Comparison of ENCODE assay signal across 14 cellular contexts in genomic region chr3:64207289-64208086, GRCh38. TPM values are rescaled to one million over a fixed set of nuclear protein-coding genes. Genes with fewer than 3 reads are reported as not detected.
DNase-seq lines count a peak whose midpoint lies in the region; ATAC-seq and TF ChIP-seq lines count a peak whose summit lies in the region.
"Had no signal": no experiment of that assay in that cellular context is flagged by ENCODE, and none has a peak within 500 bp of the region (broad histone marks: within the 10 kb centered on the region; RNA-seq: fewer than 3 reads in every experiment).

No MANE protein-coding gene starts in this region.

- no peaks in the 10 kb centered on the region for H3K9me2 ChIP-seq in GM23248 (ENCODE audit: insufficient read depth)

- no peak overlapping the region for H2AK5ac ChIP-seq in neuronal stem cell (ENCODE audit: low read depth, low read length)

- H3K14ac ChIP-seq in neuronal stem cell (ENCODE audit: low read length) = no peak overlapping the region

- H3K36me3 ChIP-seq in GM23248 (ENCODE audit: low read depth) = no peaks in the 10 kb centered on the region
- H3K36me3 ChIP-seq in stomach = no peaks in the 10 kb centered on the region
- no peaks in the 10 kb centered on the region for H3K36me3 ChIP-seq in neuronal stem cell (replicated peaks in 1 of 2; ENCODE audit: control insufficient read depth in 2 of 2, insufficient read depth in 2 of 2, low read length in 2 of 2)

- H3K79me1 ChIP-seq in neuronal stem cell (ENCODE audit: low read depth, low read length) = no peaks in the 10 kb centered on the region

- TF ChIP-seq CTCF in choroid plexus epithelial cell (conservative IDR thresholded peaks at IDR 0.05; ENCODE audit: low read depth, low read length) (no peak), stomach (IDR thresholded peaks at IDR 0.05) (no peak)

- H3K27ac ChIP-seq in GM23248 (peak overlapping the region; percentile 84), stomach (peak overlapping the region in 4 of 5 donors; percentile 21 to 89 (median 48)), neuronal stem cell (replicated peaks; ENCODE audit: low read length) (no peak overlapping the region)
- H3K27ac ChIP-seq: body of pancreas, KMS-11 had no signal

- peaks cover 59% of the 10 kb centered on the region for H3F3A ChIP-seq in GM23248 (ENCODE audit: insufficient read depth)

- TF ChIP-seq POLR2A in stomach (IDR thresholded peaks at IDR 0.05) = no peak

- no peak overlapping the region for H3K23ac ChIP-seq in neuronal stem cell (ENCODE audit: low read depth, low read length, poor library complexity)

- H3K27me3 ChIP-seq in GM23248 (replicated peaks; ENCODE audit: insufficient read depth) (no peaks in the 10 kb centered on the region), stomach (no peaks in the 10 kb centered on the region), neuronal stem cell (ENCODE audit: control insufficient read depth in 3 of 3, insufficient read depth in 3 of 3, low read depth in 1 of 3, low read length in 3 of 3) (no peaks in the 10 kb centered on the region)
- H3K27me3 ChIP-seq: body of pancreas had no signal

- WGBS in GM23248 (ENCODE audit: low coverage in 1 of 2, low lambda C conversion rate in 2 of 2, missing lambda C conversion rate in 2 of 2), 2 experiments = 37 to 39% methylated on average over 14 of the region's 14 CpGs
- 54 to 71% (median 69%) methylated on average over 14 of the region's 14 CpGs for WGBS in stomach, 5 donors
- WGBS in neuronal stem cell (ENCODE audit: extremely low coverage in 2 of 2, insufficient read length in 2 of 2, insufficient replicate concordance in 1 of 2), 2 donors = no CpG with 5 or more reads among the region's 14 CpGs

- H3K9ac ChIP-seq in GM23248 = peak overlapping the region; percentile 36
- no peak overlapping the region for H3K9ac ChIP-seq in neuronal stem cell (ENCODE audit: low read depth, low read length, poor library complexity)
- H3K9ac ChIP-seq: KMS-11 had no signal

- H2BK120ac ChIP-seq in neuronal stem cell (ENCODE audit: low read depth, low read length) = no peak overlapping the region

- H3K4me1 ChIP-seq in GM23248 (ENCODE audit: insufficient read depth) (peaks cover 45% of the 10 kb centered on the region), stomach (peaks cover 15 to 66% (median 40%) of the 10 kb centered on the region in 4 donors), neuronal stem cell (ENCODE audit: control insufficient read depth in 2 of 2, insufficient read depth in 1 of 2, low read depth in 1 of 2, low read length in 2 of 2) (peaks cover 0 to 3% of the 10 kb centered on the region in 2 donors)
- H3K4me1 ChIP-seq: body of pancreas had no signal

- H4K91ac ChIP-seq in neuronal stem cell (ENCODE audit: low read depth, low read length, poor library complexity) = no peak overlapping the region

- ATAC-seq in left ventricle myocardium superior = peak; percentile 88
- ATAC-seq: body of pancreas had no signal

- H4K8ac ChIP-seq in neuronal stem cell (ENCODE audit: low read depth, low read length) = no peak overlapping the region

- in situ Hi-C loops in GM23248 (cut with MboI) = no loop called here

- H3K4me2 ChIP-seq in GM23248 (ENCODE audit: unreplicated experiment) (peak overlapping the region; percentile 17), neuronal stem cell (ENCODE audit: insufficient read depth, low read length, poor library complexity, severe bottlenecking) (no peak overlapping the region)
- H3K4me2 ChIP-seq: KMS-11 had no signal

- H3K9me3 ChIP-seq in GM23248 (ENCODE audit: low read depth) (no peaks in the 10 kb centered on the region), stomach (no peaks in the 10 kb centered on the region), neuronal stem cell (replicated peaks in 1 of 2; ENCODE audit: control insufficient read depth in 2 of 2, insufficient read depth in 1 of 2, low read depth in 1 of 2, low read length in 2 of 2) (no peaks in the 10 kb centered on the region)
- H3K9me3 ChIP-seq: body of pancreas had no signal

- no peaks in the 10 kb centered on the region; the same call in 1 of the 2 replicates for H4K20me1 ChIP-seq in GM23248 (ENCODE audit: insufficient read depth)

- no peak overlapping the region for H2BK15ac ChIP-seq in neuronal stem cell (ENCODE audit: low read length)

- no peak for TF ChIP-seq EP300 in stomach (IDR thresholded peaks at IDR 0.05)

- no peak overlapping the region for H3K4me3 ChIP-seq in GM23248
- H3K4me3 ChIP-seq in choroid plexus epithelial cell (ENCODE audit: low read depth, low read length) = no peak overlapping the region
- no peak overlapping the region for H3K4me3 ChIP-seq in stomach
- no peak overlapping the region for H3K4me3 ChIP-seq in neuronal stem cell (ENCODE audit: low read length in 2 of 2)
- H3K4me3 ChIP-seq: body of pancreas had no signal

- H3K4ac ChIP-seq in neuronal stem cell (ENCODE audit: low read length) = no peak overlapping the region

- no peak overlapping the region for H3K18ac ChIP-seq in neuronal stem cell (ENCODE audit: low read length)

- H2BK5ac ChIP-seq in neuronal stem cell (ENCODE audit: low read length) = no peak overlapping the region

- DNase-seq in GM23248 (peak; percentile 87), choroid plexus epithelial cell (ENCODE audit: low read depth) (peak; percentile 30), left ventricle myocardium superior (peak; percentile 48), stomach (no peak), neuronal stem cell (ENCODE audit: low spot score) (no peak), NCI-H146 treated with DMSO at 0.1 percent for 48 hours (lab: John Stamatoyannopoulos, UW; ENCODE audit: unreplicated experiment) (no peak)
- no peak for DNase-seq in activated naive CD4-positive, alpha-beta T cell (lab: John Stamatoyannopoulos, UW)
- no peak for DNase-seq in activated effector memory CD4-positive, alpha-beta T cell treated with anti-CD3 and anti-CD28 coated beads, Interleukin-2, amount 50 U/mL, for 16 hours
- DNase-seq: body of pancreas; C1 segment of cervical spinal cord; NCI-H1694 treated with DMSO at 0.1 percent for 48 hours; NCI-H524 treated with DMSO at 0.1 percent for 48 hours; stimulated activated CD4-positive, alpha-beta T cell treated with anti-CD3 and anti-CD28 coated beads, Interleukin-2, amount 100 ng/mL, for 24 hours had no signal

- intact Hi-C loops in left ventricle myocardium superior (cut with micrococcal nuclease) (no loop called here), stomach (cut with DNase I; ENCODE audit: low total_unique reads) (no loop called here)

- H2BK12ac ChIP-seq in neuronal stem cell (ENCODE audit: low read length) = no peak overlapping the region

- H3K79me2 ChIP-seq in GM23248 (ENCODE audit: insufficient read depth) = peaks cover 98% of the 10 kb centered on the region

- H2AFZ ChIP-seq in GM23248 = no peak overlapping the region
- no peak overlapping the region for H2AFZ ChIP-seq in neuronal stem cell (ENCODE audit: low read length)

RNA-seq across cellular contexts. Expression of gene PRICKLE2, which starts 17.8 kb away (rescaled TPM):
- total RNA-seq in GM23248 (2014; rRNA removed; shearing (Covaris generic)) = 19.6 and 24.8 TPM in 2 replicates
- polyA plus RNA-seq in GM23248 (2016; fragmentation: Nextera tagmentation; extraction: Ambion mirVana) = 7.0 and 7.3 TPM in 2 replicates
- 4.1 TPM for total RNA-seq in left ventricle myocardium superior
- 10 to 100 TPM; 10.7 to 59.1 (median 42.5) TPM for total RNA-seq in stomach
- 1 to 10 TPM; 3.7 to 4.0 (median 3.8) TPM for polyA plus RNA-seq in stomach
- 2.2 TPM for polyA plus RNA-seq in neuronal stem cell (2013, experiment 1 of 2)
- polyA plus RNA-seq in neuronal stem cell (2013, experiment 2 of 2) = 2.3 TPM

Comparison
In these comparisons a context has a peak if more than half of its experiments do, and no peak if none do; other contexts are left out.
1. DNase-seq: peak in GM23248 (single experiment), choroid plexus epithelial cell (single experiment) and left ventricle myocardium superior (single experiment); none in stomach (single experiment), activated naive CD4-positive, alpha-beta T cell (0 of 4), activated effector memory CD4-positive, alpha-beta T cell treated with anti-CD3 and anti-CD28 coated beads, Interleukin-2, amount 50 U/mL, for 16 hours (single experiment), neuronal stem cell (single experiment) and NCI-H146 treated with DMSO at 0.1 percent for 48 hours (single experiment).